In the genomic region with DNA sequence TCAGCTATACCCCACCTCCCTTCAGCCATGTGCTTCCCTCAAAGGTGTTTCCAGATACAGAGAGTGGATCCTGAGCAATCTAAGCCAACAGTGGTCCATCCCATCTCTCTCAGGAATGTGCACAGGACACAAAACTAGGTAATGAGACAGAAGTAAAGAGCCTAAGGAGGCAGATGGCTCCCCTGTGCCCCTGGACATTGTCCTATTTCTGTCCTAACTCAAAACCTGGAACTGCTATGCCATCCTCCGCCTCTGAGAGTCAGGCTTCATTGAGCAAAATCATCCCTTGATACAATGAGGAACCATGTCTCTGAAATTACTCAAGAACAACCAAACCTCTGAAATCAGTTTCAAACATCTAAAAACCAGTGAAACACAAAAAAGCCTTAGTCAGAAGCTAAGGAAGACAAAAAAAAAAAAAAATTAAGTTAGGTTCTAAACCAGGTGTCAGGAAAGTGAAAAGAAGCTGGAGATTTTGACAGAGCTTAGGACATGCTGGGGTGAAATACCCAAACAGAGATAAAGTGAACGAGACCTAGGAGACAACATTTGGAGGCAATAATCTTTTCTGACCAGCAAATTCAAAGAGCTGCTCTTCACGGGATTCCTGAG, we compare ENCODE assay signal across 8 cellular contexts.
A peak's percentile ranks its signal among the peaks of the same experiment; 100 is the strongest.
DNase-seq lines count a peak whose midpoint lies in the region; ATAC-seq, FAIRE-seq and TF ChIP-seq lines count a peak whose summit lies in the region.

No MANE protein-coding gene starts in this region.

- H3K4ac ChIP-seq in H1 (replicated peaks; ENCODE audit: insufficient read length, low read depth, low read length) = no peak overlapping the region

- ATAC-seq in HG02870 (IDR thresholded peaks at IDR 0.05; ENCODE audit: unreplicated experiment) = peak; percentile 50
- peak; percentile 82 for ATAC-seq in stimulated activated effector memory CD8-positive, alpha-beta T cell treated with anti-CD3 and anti-CD28 coated beads, Interleukin-12 subunit alpha, Interleukin-12 subunit beta, amount 100 ng/mL, for 72 hours
- ATAC-seq in left colon = no peak

- peak; percentile 44 for DNase-seq in stimulated activated CD4-positive, alpha-beta T cell treated with anti-CD3 and anti-CD28 coated beads, Interleukin-15, amount 100 ng/mL, for 24 hours
- no peak for DNase-seq in stimulated activated CD4-positive, alpha-beta T cell treated with anti-CD3 and anti-CD28 coated beads, Interleukin-4, amount 100 ng/mL, for 4 hours
- DNase-seq in OCI-LY7 (ENCODE audit: low spot score) (peak; percentile 69), H1 (ENCODE audit: low read depth in 1 of 2, low spot score in 2 of 2) (no peak), left colon (no peak), HAP-1 (ENCODE audit: low spot score in 2 of 2) (no peak)
- DNase-seq in stimulated activated effector memory CD8-positive, alpha-beta T cell treated with anti-CD3 and anti-CD28 coated beads, Interleukin-12 subunit alpha, Interleukin-12 subunit beta, amount 100 ng/mL, for 72 hours (ENCODE audit: low spot score in 2 of 2) = peak; percentile 18 to 56

- H3K56ac ChIP-seq in H1 (replicated peaks; ENCODE audit: insufficient read length, low read depth, low read length) = no peak overlapping the region

- H3K4me1 ChIP-seq in OCI-LY7 (ENCODE audit: insufficient read depth, low read length, poor library complexity, severe bottlenecking) = peaks cover 53% of the 10 kb centered on the region
- H3K4me1 ChIP-seq in H1 (replicated peaks in 1 of 4; ENCODE audit: control insufficient read depth in 3 of 4, insufficient read depth in 4 of 4, low read length in 3 of 4) = peaks cover 0 to 3% (median under 1%) of the 10 kb centered on the region in 4 experiments; a peak in 1 of 7 replicates
- H3K4me1 ChIP-seq in HAP-1 = no peaks in the 10 kb centered on the region

- POLR2A ChIA-PET in OCI-LY7 (lab: Charles Lee) = interaction anchor here (0.5 to 9.9 kb wide), 15 partner anchors 11 to 707 kb away, joined by 3 to 170 read pairs (median 4); partner anchors contain the start of gene BTG1
- POLR2A ChIA-PET in H1 (lab: Charles Lee; ENCODE audit: partially characterized antibody) = no interaction called here

- WGBS in H1 (ENCODE audit: extremely low coverage in 1 of 2, insufficient coverage in 1 of 2, insufficient read length in 1 of 2, insufficient replicate concordance in 2 of 2, low coverage in 1 of 2, low lambda C conversion rate in 2 of 2, missing lambda C conversion rate in 1 of 2), 2 experiments = 76% methylated on average over 3 of the region's 3 CpGs; no CpG with 5 or more reads in 1 of the 2 experiments

- H4K91ac ChIP-seq in H1 (replicated peaks; ENCODE audit: insufficient read length, low read length) = no peak overlapping the region

- H3K4me3 ChIP-seq in OCI-LY7 (ENCODE audit: low read depth, low read length, poor library complexity, severe bottlenecking) (peak overlapping the region; percentile 41), H1 (ENCODE audit: extremely low read depth in 1 of 4, insufficient read depth in 2 of 4, low read depth in 3 of 4, low read length in 4 of 4) (no peak overlapping the region), HAP-1 (no peak overlapping the region)

- intact Hi-C loops in OCI-LY7 (cut with micrococcal nuclease; ENCODE audit: unreplicated experiment) = loop anchor here (1.0 kb wide), 1 partner anchor 68 kb away; no protein-coding TSS in a partner anchor
- intact Hi-C loops in left colon (cut with DNase I, micrococcal nuclease) = no loop called here

- H2AFZ ChIP-seq in OCI-LY7 (ENCODE audit: low read length) (peak overlapping the region; percentile 90), H1 (ENCODE audit: low read length) (peak overlapping the region; percentile 87)

- peaks cover 36% of the 10 kb centered on the region for H3K4me1 Mint-ChIP-seq in stimulated activated effector memory CD8-positive, alpha-beta T cell treated with anti-CD3 and anti-CD28 coated beads, Interleukin-12 subunit alpha, Interleukin-12 subunit beta, amount 100 ng/mL, for 72 hours

- no peak overlapping the region for H4K5ac ChIP-seq in H1 (ENCODE audit: insufficient read length, low read depth, low read length)

- no peaks in the 10 kb centered on the region for H3K79me1 ChIP-seq in H1 (ENCODE audit: low read depth, low read length)

- peak overlapping the region; percentile 62 for H3K4me2 ChIP-seq in OCI-LY7 (ENCODE audit: low read length)
- H3K4me2 ChIP-seq in H1 (ENCODE audit: insufficient read depth in 1 of 2, low read depth in 2 of 2, low read length in 2 of 2) = no peak overlapping the region

- CTCF ChIA-PET in OCI-LY7 (lab: Charles Lee; ENCODE audit: unreplicated experiment) = interaction anchor here (1.3 to 1.8 kb wide), 3 partner anchors 9 to 61 kb away, joined by 3 to 6 read pairs (median 5); no protein-coding TSS in a partner anchor
- CTCF ChIA-PET in H1 (lab: Charles Lee; ENCODE audit: partially characterized antibody) = interaction anchor here (0.7 to 2.8 kb wide), 5 partner anchors 8 to 339 kb away, joined by 3 to 17 read pairs (median 3); no protein-coding TSS in a partner anchor

- no peak overlapping the region for H2BK15ac ChIP-seq in H1 (ENCODE audit: low read length)

- FAIRE-seq in H1 (lab: Jason Lieb, UNC) = no peak

- H2BK12ac ChIP-seq in H1 (ENCODE audit: low read depth, low read length) = no peak overlapping the region

- BruUV-seq in OCI-LY7 (replicated peaks; lab: Mats Ljungman, UMichigan) = no TSS peak

- no peak overlapping the region for H2BK20ac ChIP-seq in H1 (ENCODE audit: low read length)

- H4K20me1 ChIP-seq in OCI-LY7 (ENCODE audit: insufficient read depth, low read length) (no peaks in the 10 kb centered on the region), H1 (replicated peaks in 1 of 2; ENCODE audit: control insufficient read depth in 1 of 2, insufficient read depth in 2 of 2, low read length in 2 of 2) (no peaks in the 10 kb centered on the region)

- peak; percentile 68 for TF ChIP-seq CTCF in OCI-LY7 (conservative IDR thresholded peaks at IDR 0.05; ENCODE audit: low read length)
- TF ChIP-seq CTCF in H1 (IDR thresholded peaks at IDR 0.05; ENCODE audit: control extremely low read depth in 1 of 3, insufficient read depth in 1 of 3, low read depth in 1 of 3, low read length in 3 of 3) = peak in 1 of 3 experiments; percentile 28; a peak in 1 of 4 replicates

- in situ Hi-C loops in HAP-1 (cut with MboI; ENCODE audit: low sequenced_read_pairs) = no loop called here

- no peaks in the 10 kb centered on the region for H3K23me2 ChIP-seq in H1 (ENCODE audit: low read depth, low read length)

- no peaks in the 10 kb centered on the region for H3K9me3 Mint-ChIP-seq in stimulated activated effector memory CD8-positive, alpha-beta T cell treated with anti-CD3 and anti-CD28 coated beads, Interleukin-12 subunit alpha, Interleukin-12 subunit beta, amount 100 ng/mL, for 72 hours

- no peak overlapping the region for H2AK5ac ChIP-seq in H1 (ENCODE audit: low read depth, low read length)

- H3K14ac ChIP-seq in H1 (ENCODE audit: insufficient read length) = no peak overlapping the region

- TF ChIP-seq POLR2A in H1 (IDR thresholded peaks at IDR 0.05; ENCODE audit: control extremely low read depth in 1 of 2, low read depth in 2 of 2, low read length in 2 of 2) = no peak

- H3K27ac Mint-ChIP-seq in stimulated activated effector memory CD8-positive, alpha-beta T cell treated with anti-CD3 and anti-CD28 coated beads, Interleukin-12 subunit alpha, Interleukin-12 subunit beta, amount 100 ng/mL, for 72 hours = peak overlapping the region; percentile 90

- no peak overlapping the region for H3K18ac ChIP-seq in H1 (ENCODE audit: extremely low read depth, low read length)

- H4K8ac ChIP-seq in H1 (ENCODE audit: extremely low read depth, insufficient read depth, low read length) = no peak overlapping the region

- H3K27me3 ChIP-seq in H1 (replicated peaks in 1 of 4; ENCODE audit: control insufficient read depth in 3 of 4, extremely low read depth in 1 of 4, insufficient read depth in 3 of 4, low read length in 3 of 4) = no peaks in the 10 kb centered on the region
- H3K27me3 ChIP-seq in HAP-1 (ENCODE audit: low read depth) = no peaks in the 10 kb centered on the region

- H3K79me2 ChIP-seq in OCI-LY7 (ENCODE audit: insufficient read depth, low read depth, low read length) = no peaks in the 10 kb centered on the region
- no peaks in the 10 kb centered on the region for H3K79me2 ChIP-seq in H1 (ENCODE audit: control insufficient read depth in 1 of 2, insufficient read depth in 2 of 2, low read length in 2 of 2)

- no peaks in the 10 kb centered on the region for H3K9me2 ChIP-seq in OCI-LY7 (ENCODE audit: insufficient read depth, low read length)

- no peak for TF ChIP-seq EP300 in H1 (IDR thresholded peaks at IDR 0.05; ENCODE audit: borderline replicate concordance in 1 of 2, low read depth in 2 of 2, low read length in 2 of 2)

- no peaks in the 10 kb centered on the region for H3K36me3 ChIP-seq in OCI-LY7 (ENCODE audit: insufficient read depth, low read length)
- H3K36me3 ChIP-seq in H1 (ENCODE audit: control insufficient read depth in 2 of 4, insufficient read depth in 4 of 4, low read length in 3 of 4) = no peaks in the 10 kb centered on the region
- H3K36me3 ChIP-seq in HAP-1 (replicated peaks) = no peaks in the 10 kb centered on the region

- peaks cover 7% of the 10 kb centered on the region for H3K36me3 Mint-ChIP-seq in stimulated activated effector memory CD8-positive, alpha-beta T cell treated with anti-CD3 and anti-CD28 coated beads, Interleukin-12 subunit alpha, Interleukin-12 subunit beta, amount 100 ng/mL, for 72 hours

- H3K4me3 Mint-ChIP-seq in stimulated activated effector memory CD8-positive, alpha-beta T cell treated with anti-CD3 and anti-CD28 coated beads, Interleukin-12 subunit alpha, Interleukin-12 subunit beta, amount 100 ng/mL, for 72 hours = peak overlapping the region; percentile 53

- no peak overlapping the region for H2BK5ac ChIP-seq in H1 (ENCODE audit: low read depth, low read length)

- H3K9me3 ChIP-seq in OCI-LY7 (ENCODE audit: low read length) = no peaks in the 10 kb centered on the region
- no peaks in the 10 kb centered on the region for H3K9me3 ChIP-seq in H1 (ENCODE audit: insufficient read depth in 2 of 2, low read depth in 1 of 2, low read length in 1 of 2)
- no peaks in the 10 kb centered on the region for H3K9me3 ChIP-seq in HAP-1

- H2BK120ac ChIP-seq in H1 (replicated peaks; ENCODE audit: low read depth, low read length) = no peak overlapping the region

- no peak overlapping the region for H3K23ac ChIP-seq in H1 (ENCODE audit: insufficient read length)

- peak; percentile 8 to 25; a peak in 2 of 4 replicates for TF ChIP-seq RAD21 in H1 (IDR thresholded peaks at IDR 0.05 in 1 of 2, conservative IDR thresholded peaks at IDR 0.05 in 1 of 2; ENCODE audit: low read depth in 2 of 2, low read length in 2 of 2)

- H3K9ac ChIP-seq in H1 (replicated peaks in 1 of 4; ENCODE audit: extremely low read depth in 1 of 4, low read depth in 3 of 4, low read length in 3 of 4) = no peak overlapping the region

- peak overlapping the region; percentile 79 for H3K27ac ChIP-seq in OCI-LY7 (ENCODE audit: low read depth, low read length, poor library complexity, severe bottlenecking)
- H3K27ac ChIP-seq in H1 (ENCODE audit: low read depth, low read length) = no peak overlapping the region

TF ChIP-seq in H1, 55 proteins besides CTCF, POLR2A, EP300 and RAD21:
- no peak for TF ChIP-seq TCF12 (IDR thresholded peaks at IDR 0.05; ENCODE audit: low read depth, low read length)
- no peak for TF ChIP-seq SAP30 (IDR thresholded peaks at IDR 0.05; ENCODE audit: insufficient read depth, insufficient replicate concordance, low read length)
- no peak for TF ChIP-seq HDAC6 (IDR thresholded peaks at IDR 0.05; ENCODE audit: low read depth, low read length)

Comparison
In these comparisons a context has a peak if more than half of its experiments do, and no peak if none do; other contexts are left out.
1. DNase-seq: peak in stimulated activated CD4-positive, alpha-beta T cell treated with anti-CD3 and anti-CD28 coated beads, Interleukin-15, amount 100 ng/mL, for 24 hours (single experiment), OCI-LY7 (single experiment) and stimulated activated effector memory CD8-positive, alpha-beta T cell treated with anti-CD3 and anti-CD28 coated beads, Interleukin-12 subunit alpha, Interleukin-12 subunit beta, amount 100 ng/mL, for 72 hours (2 of 2); none in stimulated activated CD4-positive, alpha-beta T cell treated with anti-CD3 and anti-CD28 coated beads, Interleukin-4, amount 100 ng/mL, for 4 hours (0 of 2), H1 (0 of 2), left colon (0 of 2) and HAP-1 (0 of 2).